17 cellular contexts compared by ENCODE assay signal in genomic region chr1:179119466-179119865, GRCh38. TPM values are rescaled to one million over a fixed set of nuclear protein-coding genes. Genes with fewer than 3 reads are reported as not detected.
DNase-seq lines count a peak whose midpoint lies in the region; ATAC-seq and TF ChIP-seq lines count a peak whose summit lies in the region.
"Had no signal": no experiment of that assay in that cellular context is flagged by ENCODE, and none has a peak within 500 bp of the region (broad histone marks: within the 10 kb centered on the region; RNA-seq: fewer than 3 reads in every experiment).

No MANE protein-coding gene starts in this region.

- no peak for TF ChIP-seq POLR2A in right lobe of liver (IDR thresholded peaks at IDR 0.05)

- no peak for ATAC-seq in right lobe of liver
- no peak for ATAC-seq in GM18868 (IDR thresholded peaks at IDR 0.05; ENCODE audit: unreplicated experiment)
- ATAC-seq in GM21526 (IDR thresholded peaks at IDR 0.05; ENCODE audit: low FRiP score, unreplicated experiment), result no peak
- ATAC-seq: CD8-positive, alpha-beta T cell had no signal

- TF ChIP-seq CTCF in liver (IDR thresholded peaks at IDR 0.05; ENCODE audit: low read depth, low read length, missing input control), result no peak
- no peak for TF ChIP-seq CTCF in right lobe of liver (IDR thresholded peaks at IDR 0.05)
- no peak for TF ChIP-seq CTCF in WERI-Rb-1 (IDR thresholded peaks at IDR 0.05; ENCODE audit: low read depth, low read length)

- H3K4me1 ChIP-seq in liver (ENCODE audit: control insufficient read depth in 4 of 4, insufficient read depth in 4 of 4, low read length in 3 of 4), result peaks cover 3 to 23% (median 18%) of the 10 kb centered on the region in 4 donors
- peaks cover 0 to 12% (median 3%) of the 10 kb centered on the region in 4 donors for H3K4me1 ChIP-seq in right lobe of liver
- no peaks in the 10 kb centered on the region for H3K4me1 ChIP-seq in iPS-20b (ENCODE audit: insufficient read depth, low read length)

- no peak overlapping the region for H3K27ac ChIP-seq in liver (ENCODE audit: low read depth in 1 of 2, low read length in 2 of 2)
- H3K27ac ChIP-seq in right lobe of liver, result no peak overlapping the region
- peak overlapping the region; percentile 63; the same call in 1 of the 2 replicates for H3K27ac ChIP-seq in WERI-Rb-1
- no peak overlapping the region for H3K27ac ChIP-seq in iPS-20b (ENCODE audit: low read length)

- no peaks in the 10 kb centered on the region for H3K9me3 ChIP-seq in liver (ENCODE audit: control insufficient read depth in 4 of 4, low read length in 3 of 4)
- H3K9me3 ChIP-seq in right lobe of liver, result no peaks in the 10 kb centered on the region
- H3K9me3 ChIP-seq in WERI-Rb-1 (ENCODE audit: severe bottlenecking), result no peaks in the 10 kb centered on the region
- H3K9me3 ChIP-seq in iPS-20b (ENCODE audit: insufficient read depth, low read depth, low read length), result no peaks in the 10 kb centered on the region
- H3K9me3 ChIP-seq: MG63 had no signal

- TF ChIP-seq RAD21 in liver (IDR thresholded peaks at IDR 0.05), result no peak

- no peaks in the 10 kb centered on the region for H3K27me3 ChIP-seq in liver (ENCODE audit: control insufficient read depth in 4 of 4, insufficient read depth in 4 of 4, low read length in 3 of 4)
- no peaks in the 10 kb centered on the region for H3K27me3 ChIP-seq in right lobe of liver
- H3K27me3 ChIP-seq in WERI-Rb-1 (ENCODE audit: insufficient read depth, low read depth, severe bottlenecking), result no peaks in the 10 kb centered on the region
- no peaks in the 10 kb centered on the region for H3K27me3 ChIP-seq in iPS-20b (ENCODE audit: insufficient read depth, low read length)
- H3K27me3 ChIP-seq: MG63 had no signal

- H3K9ac ChIP-seq in liver (ENCODE audit: low read depth in 1 of 2, low read length in 2 of 2), result no peak overlapping the region
- peak overlapping the region; percentile 15; the same call in 1 of the 2 replicates for H3K9ac ChIP-seq in iPS-20b (ENCODE audit: low read depth, low read length)

- H3K36me3 ChIP-seq in liver (ENCODE audit: control insufficient read depth in 4 of 4, insufficient read depth in 3 of 4, low read depth in 1 of 4, low read length in 3 of 4) (peaks cover 3 to 10% (median 6%) of the 10 kb centered on the region in 4 donors), right lobe of liver (peaks cover 0 to 21% (median 0%) of the 10 kb centered on the region in 4 donors), WERI-Rb-1 (peaks cover 63% of the 10 kb centered on the region), iPS-20b (ENCODE audit: insufficient read depth, low read depth, low read length) (peaks cover 39% of the 10 kb centered on the region)

- intact Hi-C loops in right lobe of liver (cut with DNase I), result no loop called here

- no peak for DNase-seq in right lobe of liver
- DNase-seq in WERI-Rb-1, result no peak
- no peak for DNase-seq in NCI-H524 treated with DMSO at 0.1 percent for 48 hours (lab: John Stamatoyannopoulos, UW)
- no peak for DNase-seq in NCI-H2227 (lab: John Stamatoyannopoulos, UW; ENCODE audit: unreplicated experiment)
- DNase-seq: AML-193; C1 segment of cervical spinal cord; CD8-positive, alpha-beta T cell; MG63; NCI-H1048; NCI-H1417 treated with DMSO at 0.1 percent for 48 hours; NCI-H187; NCI-H446 treated with DMSO at 0.1 percent for 48 hours; NCI-H69 had no signal

- no peak overlapping the region for H3K4me3 ChIP-seq in liver (ENCODE audit: low read depth in 1 of 3, low read length in 3 of 3)
- no peak overlapping the region for H3K4me3 ChIP-seq in right lobe of liver
- no peak overlapping the region for H3K4me3 ChIP-seq in WERI-Rb-1 (ENCODE audit: low read depth, low read length)
- no peak overlapping the region for H3K4me3 ChIP-seq in iPS-20b (ENCODE audit: low read length)
- H3K4me3 ChIP-seq: MG63 had no signal

TF ChIP-seq in liver, 16 proteins besides CTCF, POLR2A, EP300 and RAD21:
- TF ChIP-seq HNF4A (conservative IDR thresholded peaks at IDR 0.05) (peak; percentile 49 to 56), SP1 (IDR thresholded peaks at IDR 0.05) (no peak)
TF ChIP-seq in liver: peak in this region for 1.

RNA-seq across cellular contexts. Expression of gene TOR3A, which starts 37.6 kb away (rescaled TPM):
- total RNA-seq in liver (10 to 100 TPM; 21.1 to 31.0 TPM), right lobe of liver (10 to 100 TPM in 4 of 6 experiments, 1 to 10 TPM in 2; 4.7 to 52.8 (median 13.1) TPM)
- polyA plus RNA-seq in liver, result 10 to 100 TPM; 14.3 to 25.9 TPM
